In the genomic region with DNA sequence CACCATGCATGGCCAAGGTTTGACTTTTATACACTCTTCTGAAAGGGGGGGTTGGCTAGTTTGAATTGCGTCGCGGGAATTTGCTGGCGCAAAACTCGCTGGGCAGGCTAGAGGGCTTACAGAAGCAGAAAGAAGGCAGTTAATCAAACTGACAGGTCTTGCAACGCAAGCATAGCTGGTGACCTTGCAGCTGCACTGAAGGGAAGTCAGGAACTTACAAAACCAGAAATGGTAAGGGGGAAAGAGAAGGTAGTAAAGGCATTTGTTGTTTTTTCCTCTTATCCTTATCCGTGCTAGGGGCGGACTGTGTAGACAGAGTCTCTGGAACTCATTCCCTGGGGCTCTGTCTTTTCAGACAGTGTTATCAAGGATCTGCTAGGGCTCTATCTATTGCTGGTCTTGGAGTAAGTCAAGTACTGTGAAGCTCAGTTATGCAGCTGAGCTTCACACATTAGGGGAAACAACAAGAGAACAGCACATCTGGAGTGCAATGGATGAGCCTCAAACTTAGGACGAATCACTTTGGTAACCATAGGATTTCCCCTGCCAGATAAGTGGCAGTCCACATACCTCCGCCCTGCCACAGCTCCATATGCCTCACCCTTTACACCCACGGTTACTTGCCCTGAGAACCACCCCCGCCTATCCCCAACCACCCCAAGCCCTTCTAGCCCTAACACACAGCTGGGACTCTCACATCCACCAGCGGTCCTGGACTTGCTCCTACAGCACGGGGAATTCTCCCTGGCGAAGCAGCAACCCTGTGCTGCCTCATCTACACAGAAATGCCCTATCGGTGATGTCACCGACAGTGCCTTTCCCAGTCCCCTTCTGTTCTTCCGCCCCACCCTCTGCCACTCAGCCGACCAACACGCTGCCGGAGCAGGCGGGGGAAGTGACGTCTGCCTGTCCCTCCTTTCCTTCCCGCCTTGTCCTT, we compare ENCODE assay signal across 9 cellular contexts.
DNase-seq lines count a peak whose midpoint lies in the region; ATAC-seq and TF ChIP-seq lines count a peak whose summit lies in the region.
"Had no signal": no experiment of that assay in that cellular context is flagged by ENCODE, and none has a peak within 500 bp of the region (broad histone marks: within the 10 kb centered on the region; RNA-seq: fewer than 3 reads in every experiment).

No MANE protein-coding gene starts in this region.

- POLR2A ChIA-PET in WTC11 (lab: Charles Lee) = interaction anchor here (0.6 kb wide), 1 partner anchor 16 kb away, joined by 5 read pairs; no protein-coding TSS in a partner anchor

- ATAC-seq in WTC11 (peak; percentile 82), left colon (peak; percentile 42)

- CTCF ChIA-PET in WTC11 (lab: Charles Lee) = no interaction called here

- no peaks in the 10 kb centered on the region for H3K4me1 Mint-ChIP-seq in WTC11

- DNase-seq in A172 (ENCODE audit: low spot score) (peak; percentile 92), HL-60 (ENCODE audit: low read depth in 1 of 2, low spot score in 1 of 2) (peak; percentile 71 to 92), WTC11 (ENCODE audit: low spot score) (peak; percentile 29), left colon (peak in 1 of 2 donors; percentile 73), hippocampal formation (lab: John Stamatoyannopoulos, UW) (no peak), middle frontal gyrus (ENCODE audit: extremely low spot score, low spot score) (no peak), activated gamma-delta T cell treated with Interleukin-2 at 50 U/mL for 16 hours (no peak)
- DNase-seq in activated naive CD4-positive, alpha-beta T cell treated with anti-CD3 and anti-CD28 coated beads, Interleukin-2, amount 50 U/mL, for 16 hours = no peak

- H3K4me3 ChIP-seq in HL-60 (replicated peaks; ENCODE audit: insufficient read depth, low read length) = peak overlapping the region; percentile 33
- H3K4me3 ChIP-seq: heart left ventricle had no signal

- no peak overlapping the region; the same call in 1 of the 2 replicates for H3K4me3 Mint-ChIP-seq in WTC11

- TF ChIP-seq CTCF in HL-60 (IDR thresholded peaks at IDR 0.05; ENCODE audit: insufficient read depth, low read length) (no peak), WTC11 (IDR thresholded peaks at IDR 0.05) (no peak)

- H3K27ac Mint-ChIP-seq in WTC11 = no peak overlapping the region

- peaks cover 17% of the 10 kb centered on the region for H3K27me3 Mint-ChIP-seq in WTC11 (ENCODE audit: low read depth)

- peaks cover 31% of the 10 kb centered on the region for H3K36me3 Mint-ChIP-seq in WTC11

- peak overlapping the region; percentile 92 for H3K27ac ChIP-seq in HL-60 (replicated peaks)
- H3K27ac ChIP-seq: heart left ventricle had no signal

- H3K9me3 Mint-ChIP-seq in WTC11 = peaks cover 53% of the 10 kb centered on the region

- intact Hi-C loops in left colon (cut with DNase I, micrococcal nuclease) = no loop called here

- H3K27me3 ChIP-seq in HL-60 (ENCODE audit: insufficient read depth, poor library complexity, severe bottlenecking) = no peaks in the 10 kb centered on the region

TF ChIP-seq in WTC11, 78 proteins besides CTCF, POLR2A, EP300 and RAD21:
- TF ChIP-seq ZNF219 (CRISPR knock-in tag; IDR thresholded peaks at IDR 0.05; ENCODE audit: borderline replicate concordance) (no peak), CREB1 (CRISPR knock-in tag; IDR thresholded peaks at IDR 0.05) (no peak), PRRX2 (CRISPR knock-in tag; IDR thresholded peaks at IDR 0.05) (no peak), JAZF1 (CRISPR knock-in tag; IDR thresholded peaks at IDR 0.05) (no peak)
- TF ChIP-seq, protein P1, sequence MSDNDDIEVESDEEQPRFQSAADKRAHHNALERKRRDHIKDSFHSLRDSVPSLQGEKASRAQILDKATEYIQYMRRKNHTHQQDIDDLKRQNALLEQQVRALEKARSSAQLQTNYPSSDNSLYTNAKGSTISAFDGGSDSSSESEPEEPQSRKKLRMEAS (CRISPR knock-in tag; IDR thresholded peaks at IDR 0.05) = peak; percentile 71; the same call in 1 of the 2 replicates
- TF ChIP-seq, protein P2, sequence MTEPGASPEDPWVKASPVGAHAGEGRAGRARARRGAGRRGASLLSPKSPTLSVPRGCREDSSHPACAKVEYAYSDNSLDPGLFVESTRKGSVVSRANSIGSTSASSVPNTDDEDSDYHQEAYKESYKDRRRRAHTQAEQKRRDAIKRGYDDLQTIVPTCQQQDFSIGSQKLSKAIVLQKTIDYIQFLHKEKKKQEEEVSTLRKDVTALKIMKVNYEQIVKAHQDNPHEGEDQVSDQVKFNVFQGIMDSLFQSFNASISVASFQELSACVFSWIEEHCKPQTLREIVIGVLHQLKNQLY (CRISPR knock-in tag; IDR thresholded peaks at IDR 0.05) = no peak
- TF ChIP-seq, protein P3, sequence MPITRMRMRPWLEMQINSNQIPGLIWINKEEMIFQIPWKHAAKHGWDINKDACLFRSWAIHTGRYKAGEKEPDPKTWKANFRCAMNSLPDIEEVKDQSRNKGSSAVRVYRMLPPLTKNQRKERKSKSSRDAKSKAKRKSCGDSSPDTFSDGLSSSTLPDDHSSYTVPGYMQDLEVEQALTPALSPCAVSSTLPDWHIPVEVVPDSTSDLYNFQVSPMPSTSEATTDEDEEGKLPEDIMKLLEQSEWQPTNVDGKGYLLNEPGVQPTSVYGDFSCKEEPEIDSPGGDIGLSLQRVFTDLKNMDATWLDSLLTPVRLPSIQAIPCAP (CRISPR knock-in tag; IDR thresholded peaks at IDR 0.05) = no peak
TF ChIP-seq in WTC11: peak in this region for 1.

Comparison
In these comparisons a context has a peak if more than half of its experiments do, and no peak if none do; other contexts are left out.
1. DNase-seq: peak in A172 (single experiment), HL-60 (2 of 2) and WTC11 (single experiment); none in hippocampal formation (0 of 2), middle frontal gyrus (single experiment), activated gamma-delta T cell treated with Interleukin-2 at 50 U/mL for 16 hours (single experiment) and activated naive CD4-positive, alpha-beta T cell treated with anti-CD3 and anti-CD28 coated beads, Interleukin-2, amount 50 U/mL, for 16 hours (single experiment).